Comparison of ENCODE assay signal across 8 cellular contexts in the genomic region with DNA sequence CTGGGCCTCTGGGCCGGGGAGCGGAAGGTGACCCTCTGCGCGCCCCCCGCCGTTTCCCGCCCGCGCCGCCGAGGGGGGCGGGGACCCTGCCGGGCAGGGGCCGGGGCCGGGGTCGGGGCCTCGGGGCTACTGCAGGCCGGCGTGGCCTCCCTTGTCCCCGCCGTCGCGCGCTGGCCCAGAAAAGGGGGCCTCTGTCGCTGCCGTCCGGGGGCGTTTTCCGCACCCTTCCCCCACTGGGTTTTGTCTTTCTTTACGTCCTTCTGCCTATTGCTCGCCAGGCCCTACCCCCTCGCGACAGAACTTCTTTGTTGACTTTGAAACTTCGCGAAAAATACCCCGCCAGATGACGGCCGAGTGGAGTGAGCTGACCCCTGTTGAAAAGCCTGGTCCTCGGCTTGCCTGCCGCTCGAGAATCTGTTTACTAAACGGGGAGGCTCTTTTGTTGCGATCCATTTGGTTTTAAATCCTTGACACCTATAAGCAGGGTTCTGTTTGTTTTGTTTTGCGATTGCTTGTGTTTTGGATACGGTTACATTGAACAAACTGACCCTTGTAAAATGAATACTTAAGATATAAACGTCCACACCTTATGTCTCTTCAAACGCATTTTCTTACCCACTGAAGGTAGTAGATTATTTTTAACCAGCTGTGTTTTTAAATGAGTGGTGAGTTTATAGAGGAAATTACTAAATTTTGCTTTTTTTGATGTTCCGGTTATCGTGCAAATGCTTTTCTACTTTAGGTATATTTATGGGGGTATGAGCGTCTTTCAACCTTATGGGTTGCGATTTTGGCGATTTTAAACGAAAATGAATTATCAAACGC. TPM values are rescaled to one million over a fixed set of nuclear protein-coding genes. Genes with fewer than 3 reads are reported as not detected.
DNase-seq lines count a peak whose midpoint lies in the region; ATAC-seq, FAIRE-seq and TF ChIP-seq lines count a peak whose summit lies in the region.

No MANE protein-coding gene starts in this region.

- H3K9me3 ChIP-seq in kidney (ENCODE audit: control insufficient read depth in 1 of 2, low read length in 2 of 2): no peaks in the 10 kb centered on the region

- peak overlapping the region; percentile 96 to 98 for H3K27ac ChIP-seq in kidney (ENCODE audit: low read depth in 2 of 2, low read length in 2 of 2)

- H3K4me3 ChIP-seq in kidney (ENCODE audit: low read length in 2 of 2): peak overlapping the region; percentile 90

- peaks cover 24% of the 10 kb centered on the region for H3K4me1 Mint-ChIP-seq in MCF 10A (ENCODE audit: insufficient read depth, unreplicated experiment)

- POLR2A ChIA-PET in MCF 10A (lab: Yijun Ruan, JAX): interaction anchor here (0.6 to 5.1 kb wide), 46 partner anchors 11 to 1445 kb away, joined by 3 to 226 read pairs (median 4); partner anchors contain the start of genes ATPSCKMT, CCT5 and CMBL

- H3K36me3 ChIP-seq in kidney (ENCODE audit: control insufficient read depth in 1 of 2, insufficient read depth in 2 of 2, low read length in 2 of 2): no peaks in the 10 kb centered on the region

- H3K36me3 Mint-ChIP-seq in MCF 10A (ENCODE audit: insufficient read depth, unreplicated experiment): peaks cover 7% of the 10 kb centered on the region

- peak overlapping the region; percentile 94 for H3K4me3 Mint-ChIP-seq in MCF 10A (ENCODE audit: unreplicated experiment)

- peaks cover 0 to 10% of the 10 kb centered on the region in 2 donors for H3K4me1 ChIP-seq in kidney (ENCODE audit: control insufficient read depth in 1 of 2, insufficient read depth in 1 of 2, low read depth in 1 of 2, low read length in 2 of 2)

- intact Hi-C loops in MCF 10A (cut with micrococcal nuclease) (no loop called here), kidney (cut with DNase I) (no loop called here)

- TSS peak; percentile 52 for BruUV-seq in MCF 10A (replicated peaks; lab: Mats Ljungman, UMichigan)

- peak overlapping the region; percentile 71 to 84 for H3K9ac ChIP-seq in kidney (ENCODE audit: low read length in 2 of 2)

- DNase-seq in DMS79 (lab: John Stamatoyannopoulos, UW) (peak; percentile 19), KBM-7 (peak; percentile 53), T-helper 1 cell (peak in 4 of 5 donors; percentile 16 to 44 (median 20)), MCF 10A (ENCODE audit: unreplicated experiment) (peak; percentile 46), kidney (no peak), HuH-7.5 (ENCODE audit: low spot score) (no peak)
- DNase-seq in stimulated activated CD4-positive, alpha-beta T cell treated with anti-CD3 and anti-CD28 coated beads, Interleukin-2, amount 100 ng/mL, for 48 hours: peak; percentile 37

- CTCF ChIA-PET in MCF 10A (lab: Yijun Ruan, JAX): interaction anchor here (0.5 to 1.2 kb wide), 9 partner anchors 11 to 71 kb away, joined by 3 to 5 read pairs (median 4); no protein-coding TSS in a partner anchor

- no peaks in the 10 kb centered on the region for H3K9me3 Mint-ChIP-seq in MCF 10A (ENCODE audit: unreplicated experiment)

- no peak for FAIRE-seq in kidney (lab: Jason Lieb, UNC)

- H3K27me3 Mint-ChIP-seq in MCF 10A (ENCODE audit: insufficient read depth, unreplicated experiment): no peaks in the 10 kb centered on the region

- H3K27ac Mint-ChIP-seq in MCF 10A (ENCODE audit: low read depth, unreplicated experiment): peak overlapping the region; percentile 99

- in situ Hi-C loops in KBM-7 (cut with MboI; ENCODE audit: low pct_unique_long_range_greater_than_20kb, low sequenced_read_pairs): no loop called here

- peak; percentile 29 for ATAC-seq in GM21529 (IDR thresholded peaks at IDR 0.05; ENCODE audit: unreplicated experiment)

- no peak for TF ChIP-seq CTCF in MCF 10A (IDR thresholded peaks at IDR 0.05; ENCODE audit: unreplicated experiment)
- TF ChIP-seq CTCF in kidney (IDR thresholded peaks at IDR 0.05; ENCODE audit: borderline replicate concordance, extremely low read depth, insufficient read depth): no peak

RNA-seq across cellular contexts. Expression of gene MARCHF6, which starts 0.8 kb away (rescaled TPM):
- 118 and 131 TPM in 2 replicates for total RNA-seq in MCF 10A (2022)
- total RNA-seq in kidney: 177 TPM
- polyA plus RNA-seq in kidney (ENCODE audit: insufficient read depth, low read depth, low replicate concordance): 70.4 TPM

RNA-seq across cellular contexts. Expression of gene CMBL, which starts 46.6 kb away (rescaled TPM):
- total RNA-seq in MCF 10A (2022): 17.6 and 24.9 TPM in 2 replicates
- 36.6 TPM for total RNA-seq in kidney
- 243 TPM for polyA plus RNA-seq in kidney (ENCODE audit: insufficient read depth, low read depth, low replicate concordance)

Comparison
In these comparisons a context has a peak if more than half of its experiments do, and no peak if none do; other contexts are left out.
1. DNase-seq: peak in DMS79 (single experiment), KBM-7 (single experiment), T-helper 1 cell (4 of 5), MCF 10A (single experiment) and stimulated activated CD4-positive, alpha-beta T cell treated with anti-CD3 and anti-CD28 coated beads, Interleukin-2, amount 100 ng/mL, for 48 hours (2 of 2); none in kidney (single experiment) and HuH-7.5 (single experiment).